Comparison of ENCODE assay signal across 27 cellular contexts in the genomic region with DNA sequence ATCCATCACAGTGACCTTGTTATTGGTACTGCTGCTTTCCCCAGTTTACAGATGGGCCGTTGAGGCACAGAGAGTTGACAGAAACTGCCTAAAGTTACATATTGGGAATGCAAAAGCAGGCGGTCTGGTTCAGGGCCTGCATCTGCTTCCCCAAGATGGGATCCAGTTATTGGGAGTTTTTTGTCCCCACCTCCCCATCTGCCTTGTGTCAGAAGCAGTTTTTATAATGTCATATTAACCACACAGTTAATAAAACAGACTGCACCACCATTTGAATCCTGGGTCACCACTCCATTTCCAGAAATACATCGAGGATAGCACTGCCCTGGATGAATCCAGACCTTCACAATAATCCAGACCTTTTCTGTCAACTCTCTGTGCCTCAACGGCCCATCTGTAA.
"Had no signal": no experiment of that assay in that cellular context is flagged by ENCODE, and none has a peak within 500 bp of the region (broad histone marks: within the 10 kb centered on the region; RNA-seq: fewer than 3 reads in every experiment).

No MANE protein-coding gene starts in this region.

- H3K27ac ChIP-seq: lower lobe of right lung, neural progenitor cell, neutrophil, parathyroid adenoma, right lobe of liver, skin epidermis, testis, thyroid gland, upper lobe of left lung had no signal

- DNase-seq: glutamatergic neuron; hypothalamus; immature natural killer cell; kidney; lower lobe of right lung; mammary epithelial cell; mesenchymal stem cell; naive thymus-derived CD8-positive, alpha-beta T cell; nephron progenitor cell; occipital lobe; retina; right lobe of liver; stimulated activated CD4-positive, alpha-beta T cell treated with anti-CD3 and anti-CD28 coated beads, Interleukin-12 subunit alpha, Interleukin-12 subunit beta, amount 100 ng/mL, for 4 hours; stimulated activated CD4-positive, alpha-beta T cell treated with anti-CD3 and anti-CD28 coated beads, Interleukin-15, amount 100 ng/mL, for 24 hours; stimulated activated CD4-positive, alpha-beta T cell treated with anti-CD3 and anti-CD28 coated beads, Interleukin-2, amount 100 ng/mL, for 24 hours; stimulated activated CD4-positive, alpha-beta T cell treated with anti-CD3 and anti-CD28 coated beads, Interleukin-4, amount 100 ng/mL, for 1 hour; stimulated activated naive B cell treated with anti-CD40 and anti-IgM and Interleukin-4, amounts not matched to agents 10 μg/mL and 1 μg/mL and 100 μg/mL, for 72 hours; stimulated activated naive CD8-positive, alpha-beta T cell treated with anti-CD3 and anti-CD28 coated beads, Interleukin-15, Interleukin-2, amounts not matched to agents 100 U/mL and 50 U/mL, for 24 hours; stomach; testis; thyroid gland; upper lobe of left lung had no signal

- H3K4me1 ChIP-seq: neural progenitor cell, parathyroid adenoma, right lobe of liver, stomach, thyroid gland, transverse colon had no signal

- H3K4me3 ChIP-seq: lower lobe of right lung, neural progenitor cell, right lobe of liver, skin epidermis, stomach, testis, thyroid gland, transverse colon, upper lobe of left lung had no signal

- ATAC-seq: naive thymus-derived CD8-positive, alpha-beta T cell; right lobe of liver; stimulated activated naive B cell treated with anti-CD40 and anti-IgM and Interleukin-4, amounts not matched to agents 10 μg/mL and 1 μg/mL and 100 μg/mL, for 72 hours; stimulated activated naive CD8-positive, alpha-beta T cell treated with anti-CD3 and anti-CD28 coated beads, Interleukin-15, Interleukin-2, amounts not matched to agents 100 U/mL and 50 U/mL, for 24 hours had no signal

- H3K27me3 ChIP-seq: neural progenitor cell, neutrophil, right lobe of liver, stomach, testis, thyroid gland, transverse colon, upper lobe of left lung had no signal

- H3K9me3 ChIP-seq: lower lobe of right lung, neutrophil, right lobe of liver, stomach, testis, thyroid gland, transverse colon, upper lobe of left lung had no signal

- H3K9ac ChIP-seq: neural progenitor cell, parathyroid adenoma had no signal

- H2AFZ ChIP-seq: neural progenitor cell, parathyroid adenoma had no signal

- H3K36me3 ChIP-seq: lower lobe of right lung, neural progenitor cell, neutrophil, right lobe of liver, stomach, thyroid gland, transverse colon, upper lobe of left lung had no signal

- H3K4me2 ChIP-seq: neural progenitor cell had no signal
